In the genomic region with DNA sequence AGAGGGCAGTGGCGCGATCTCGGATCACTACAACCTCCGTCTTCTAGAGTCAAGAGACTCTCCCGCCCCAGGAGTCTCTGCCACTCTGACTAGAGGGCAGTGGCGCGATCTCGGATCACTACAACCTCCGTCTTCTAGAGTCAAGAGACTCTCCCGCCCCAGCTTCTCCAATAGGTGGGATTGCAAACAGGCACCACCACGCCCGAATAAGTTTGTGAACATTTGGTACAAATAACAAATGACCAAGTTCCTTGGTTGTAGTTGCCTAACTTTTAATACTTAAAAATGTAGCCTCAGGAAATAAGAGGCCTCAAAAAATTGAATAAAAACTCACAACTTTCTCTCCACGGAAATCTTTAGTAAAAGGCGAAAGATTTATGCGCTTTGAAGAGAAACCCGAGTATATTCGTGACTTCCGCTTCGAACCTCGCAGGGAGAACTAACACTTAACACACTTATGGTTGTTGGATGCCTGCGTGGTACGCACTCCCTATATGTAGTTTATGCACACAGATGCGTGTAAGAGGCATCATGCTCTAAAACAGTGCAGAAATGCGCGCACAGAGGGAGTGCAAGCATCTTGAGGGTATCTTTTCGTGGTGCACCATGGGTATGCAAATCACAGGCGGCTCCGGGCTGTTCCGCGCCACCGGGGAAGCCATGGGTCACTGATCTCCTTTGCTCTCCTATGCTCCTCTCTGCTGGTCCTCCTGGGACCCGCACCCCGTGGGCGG, we compare ENCODE assay signal across 8 cellular contexts. TPM values are rescaled to one million over a fixed set of nuclear protein-coding genes. Genes with fewer than 3 reads are reported as not detected.
A peak's percentile ranks its signal among the peaks of the same experiment; 100 is the strongest.
DNase-seq lines count a peak whose midpoint lies in the region; FAIRE-seq and TF ChIP-seq lines count a peak whose summit lies in the region.

No MANE protein-coding gene starts in this region.

- no peaks in the 10 kb centered on the region for H3K27me3 ChIP-seq in iPS-20b (ENCODE audit: insufficient read depth, low read length)
- H3K27me3 ChIP-seq in small intestine (ENCODE audit: control insufficient read depth in 2 of 2, insufficient read depth in 2 of 2, low read length in 2 of 2) = no peaks in the 10 kb centered on the region
- H3K27me3 ChIP-seq in WERI-Rb-1 (ENCODE audit: insufficient read depth, low read depth, severe bottlenecking) = no peaks in the 10 kb centered on the region

- H3K27ac ChIP-seq in iPS-20b (ENCODE audit: low read length) (peak overlapping the region; percentile 84), small intestine (ENCODE audit: low read depth in 1 of 2, low read length in 1 of 2) (peak overlapping the region; percentile 93 to 99), WERI-Rb-1 (no peak overlapping the region)

- in situ Hi-C loops in G401 (cut with HindIII; ENCODE audit: low sequenced_read_pairs) (no loop called here), T47D (cut with HindIII; ENCODE audit: low pct_unique_long_range_greater_than_20kb, low sequenced_read_pairs) (no loop called here)

- peak overlapping the region; percentile 65 for H3K4me3 ChIP-seq in LNCaP clone FGC (ENCODE audit: low read depth, low read length)
- peak overlapping the region; percentile 70 for H3K4me3 ChIP-seq in iPS-20b (ENCODE audit: low read length)
- peak overlapping the region; percentile 49 to 54 for H3K4me3 ChIP-seq in small intestine (ENCODE audit: low read depth in 1 of 2, low read length in 2 of 2)
- H3K4me3 ChIP-seq in WERI-Rb-1 (ENCODE audit: low read depth, low read length) = no peak overlapping the region

- H3K9me3 ChIP-seq in iPS-20b (ENCODE audit: insufficient read depth, low read depth, low read length) = no peaks in the 10 kb centered on the region
- no peaks in the 10 kb centered on the region for H3K9me3 ChIP-seq in small intestine (ENCODE audit: control insufficient read depth, low read depth)
- H3K9me3 ChIP-seq in WERI-Rb-1 (ENCODE audit: severe bottlenecking) = no peaks in the 10 kb centered on the region

- TF ChIP-seq CTCF in LNCaP clone FGC (IDR thresholded peaks at IDR 0.05; ENCODE audit: control insufficient read depth, extremely low read depth, insufficient read depth) = no peak
- TF ChIP-seq CTCF in WERI-Rb-1 (IDR thresholded peaks at IDR 0.05; ENCODE audit: low read depth, low read length) = no peak

- DNase-seq in G401 (ENCODE audit: low spot score) (peak; percentile 82), GOT3 (lab: John Stamatoyannopoulos, UW) (peak; percentile 79), LNCaP clone FGC (ENCODE audit: low read depth) (peak; percentile 72), UCSD-AML1 (lab: John Stamatoyannopoulos, UW; ENCODE audit: unreplicated experiment) (peak; percentile 62), T47D (ENCODE audit: low read depth in 1 of 2, low spot score in 1 of 2) (peak; percentile 62 to 93), small intestine (peak; percentile 89), WERI-Rb-1 (no peak)

- peak overlapping the region; percentile 89 for H3K9ac ChIP-seq in iPS-20b (ENCODE audit: low read depth, low read length)

- no peak for FAIRE-seq in small intestine (lab: Jason Lieb, UNC)

- no peaks in the 10 kb centered on the region for H3K4me1 ChIP-seq in iPS-20b (ENCODE audit: insufficient read depth, low read length)
- no peaks in the 10 kb centered on the region for H3K4me1 ChIP-seq in small intestine (ENCODE audit: control insufficient read depth in 2 of 2, insufficient read depth in 1 of 2, low read depth in 1 of 2, low read length in 1 of 2)

- 0% methylated on average over 34 of the region's 34 CpGs for WGBS in small intestine, 3 donors

- H3K36me3 ChIP-seq in iPS-20b (ENCODE audit: insufficient read depth, low read depth, low read length) = no peaks in the 10 kb centered on the region
- H3K36me3 ChIP-seq in small intestine (ENCODE audit: control insufficient read depth in 2 of 2, insufficient read depth in 2 of 2, low read length in 2 of 2) = no peaks in the 10 kb centered on the region
- no peaks in the 10 kb centered on the region for H3K36me3 ChIP-seq in WERI-Rb-1

RNA-seq across cellular contexts. Expression of a gene that starts 11.4 kb away (rescaled TPM):
- 1.1 and 1.3 TPM in 2 replicates for total RNA-seq in G401 (2014; rRNA removed; shearing (Covaris generic))
- 1 to 10 TPM; 1.1 to 2.0 (median 1.3) TPM for polyA plus RNA-seq in small intestine

RNA-seq across cellular contexts. Expression of a gene that starts 12.6 kb away (rescaled TPM):
- 2.9 and 14.6 TPM in 2 replicates for total RNA-seq in G401 (2014; rRNA removed; shearing (Covaris generic))
- under 1 TPM in 1 of 3 donors, not detected in 2; 0.46 TPM for polyA plus RNA-seq in small intestine

RNA-seq across cellular contexts. Expression of a gene that starts 19.6 kb away (rescaled TPM):
- 8.0 and 8.5 TPM in 2 replicates for total RNA-seq in G401 (2014; rRNA removed; shearing (Covaris generic))
- polyA plus RNA-seq in small intestine = 10 to 100 TPM in 1 of 3 donors, 1 to 10 TPM in 2; 5.4 to 11.9 (median 9.4) TPM

RNA-seq across cellular contexts. Expression of a gene that starts 23.3 kb away (rescaled TPM):
- total RNA-seq in G401 (2014; rRNA removed; shearing (Covaris generic)) = 0.18 and 0.27 TPM in 2 replicates
- polyA plus RNA-seq in small intestine = under 1 TPM; 0.27 to 0.45 (median 0.27) TPM

RNA-seq across cellular contexts. Expression of a gene that starts 31.8 kb away (rescaled TPM):
- 2.2 and 2.3 TPM in 2 replicates for total RNA-seq in G401 (2014; rRNA removed; shearing (Covaris generic))
- polyA plus RNA-seq in small intestine = 10 to 100 TPM in 1 of 3 donors, 1 to 10 TPM in 2; 7.4 to 20.5 (median 9.0) TPM
